Comparison of ENCODE assay signal across 1 cellular context in the genomic region with DNA sequence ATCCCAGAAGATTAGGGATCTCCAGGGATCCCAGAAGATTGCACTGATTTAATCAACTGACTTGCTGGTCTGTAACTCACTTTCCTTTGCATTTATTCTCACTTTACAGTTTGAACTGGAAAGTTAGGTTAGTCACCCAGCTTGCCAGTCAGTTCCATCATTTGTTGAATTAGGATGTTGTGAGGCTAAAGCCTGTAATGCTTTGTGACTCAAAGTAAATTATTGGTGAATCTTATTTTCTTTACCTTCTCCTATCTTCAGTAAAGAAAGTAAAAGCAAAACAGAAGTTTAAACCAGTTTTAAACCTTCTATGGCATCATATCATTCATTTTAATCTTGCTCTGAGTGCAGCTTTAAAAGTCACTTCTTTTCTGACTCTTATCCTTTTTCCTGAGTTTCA.
TF ChIP-seq lines count a peak whose summit lies in the region.

No MANE protein-coding gene starts in this region.

TF ChIP-seq in liver, 16 proteins besides CTCF, POLR2A, EP300 and RAD21:
- TF ChIP-seq YY1 (IDR thresholded peaks at IDR 0.05) (no peak), JUND (IDR thresholded peaks at IDR 0.05) (no peak), TAF1 (conservative IDR thresholded peaks at IDR 0.05) (no peak)
- TF ChIP-seq, protein P1, sequence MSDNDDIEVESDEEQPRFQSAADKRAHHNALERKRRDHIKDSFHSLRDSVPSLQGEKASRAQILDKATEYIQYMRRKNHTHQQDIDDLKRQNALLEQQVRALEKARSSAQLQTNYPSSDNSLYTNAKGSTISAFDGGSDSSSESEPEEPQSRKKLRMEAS (IDR thresholded peaks at IDR 0.05), result no peak
